In genomic region chr22:46006379-46007002, GRCh38 we compare ENCODE assay signal across 8 cellular contexts. TPM values are rescaled to one million over a fixed set of nuclear protein-coding genes. Genes with fewer than 3 reads are reported as not detected.
DNase-seq lines count a peak whose midpoint lies in the region; ATAC-seq and TF ChIP-seq lines count a peak whose summit lies in the region.

No MANE protein-coding gene starts in this region.

- no peaks in the 10 kb centered on the region for H3K9me3 Mint-ChIP-seq in activated naive CD8-positive, alpha-beta T cell treated with anti-CD3 and anti-CD28 coated beads, Interleukin-2, amount 50 U/mL, for 24 hours

- H3K27ac ChIP-seq in MM.1S (ENCODE audit: low read length) (no peak overlapping the region), thymus (ENCODE audit: low read depth) (peak overlapping the region; percentile 57)

- no peaks in the 10 kb centered on the region for H4K20me1 ChIP-seq in MM.1S (ENCODE audit: insufficient read depth, low read length)

- peak overlapping the region; percentile 69; the same call in 1 of the 2 replicates for H2AFZ ChIP-seq in MM.1S (ENCODE audit: low read length)

- no peaks in the 10 kb centered on the region for H3F3A ChIP-seq in MM.1S (ENCODE audit: insufficient read depth, low read length)

- H3K9me3 ChIP-seq in MM.1S (replicated peaks; ENCODE audit: insufficient read depth, low read length) (no peaks in the 10 kb centered on the region), thymus (ENCODE audit: control insufficient read depth) (no peaks in the 10 kb centered on the region)

- H3K4me3 ChIP-seq in MM.1S (ENCODE audit: low read length): peak overlapping the region; percentile 29; the same call in 1 of the 2 replicates
- H3K4me3 ChIP-seq in thymus (ENCODE audit: low read length): no peak overlapping the region

- 0 out of 2 replicates have a peak, but pooled peaks cover 4% of the 10 kb centered on the region for H3K4me1 ChIP-seq in MM.1S (ENCODE audit: low read length)
- no peaks in the 10 kb centered on the region for H3K4me1 ChIP-seq in thymus (ENCODE audit: control insufficient read depth, insufficient read depth, low read length)

- H3K36me3 Mint-ChIP-seq in activated naive CD8-positive, alpha-beta T cell treated with anti-CD3 and anti-CD28 coated beads, Interleukin-2, amount 50 U/mL, for 24 hours (ENCODE audit: low read depth): no peaks in the 10 kb centered on the region

- no peak overlapping the region for H3K4me3 Mint-ChIP-seq in activated naive CD8-positive, alpha-beta T cell treated with anti-CD3 and anti-CD28 coated beads, Interleukin-2, amount 50 U/mL, for 24 hours

- no peaks in the 10 kb centered on the region for H3K9me2 ChIP-seq in MM.1S (replicated peaks; ENCODE audit: insufficient read depth, low read length)

- peak overlapping the region; percentile 53 for H3K27ac Mint-ChIP-seq in activated naive CD8-positive, alpha-beta T cell treated with anti-CD3 and anti-CD28 coated beads, Interleukin-2, amount 50 U/mL, for 24 hours

- H3K27me3 Mint-ChIP-seq in activated naive CD8-positive, alpha-beta T cell treated with anti-CD3 and anti-CD28 coated beads, Interleukin-2, amount 50 U/mL, for 24 hours: no peaks in the 10 kb centered on the region

- H3K9ac ChIP-seq in MM.1S (ENCODE audit: low read length): no peak overlapping the region

- peak; percentile 97 for ATAC-seq in activated naive CD8-positive, alpha-beta T cell treated with anti-CD3 and anti-CD28 coated beads, Interleukin-2, amount 50 U/mL, for 24 hours
- ATAC-seq in Right ventricle myocardium superior (ENCODE audit: poor library complexity): peak; percentile 81
- ATAC-seq in HG02981 (IDR thresholded peaks at IDR 0.05; ENCODE audit: unreplicated experiment): no peak

- peak overlapping the region; percentile 65; the same call in 1 of the 2 replicates for H3K4me2 ChIP-seq in MM.1S (ENCODE audit: low read depth, low read length)

- WGBS in thymus: 52% methylated on average over 26 of the region's 26 CpGs

- TF ChIP-seq CTCF in MM.1S (IDR thresholded peaks at IDR 0.05; ENCODE audit: low read length): peak; percentile 92

- intact Hi-C loops in Right ventricle myocardium superior (cut with DNase I): loop anchor here (10.0 kb wide), 1 partner anchor 68 kb away; no protein-coding TSS in a partner anchor

- H3K4me1 Mint-ChIP-seq in activated naive CD8-positive, alpha-beta T cell treated with anti-CD3 and anti-CD28 coated beads, Interleukin-2, amount 50 U/mL, for 24 hours: peaks cover 27% of the 10 kb centered on the region

- H3K27me3 ChIP-seq in MM.1S (replicated peaks; ENCODE audit: insufficient read depth, low read length): peaks cover 29% of the 10 kb centered on the region
- H3K27me3 ChIP-seq in thymus (ENCODE audit: control insufficient read depth, insufficient read depth): no peaks in the 10 kb centered on the region

- DNase-seq in EH (ENCODE audit: low read depth) (peak; percentile 94), MM.1S (peak; percentile 70), T follicular helper cell (ENCODE audit: low read depth) (peak; percentile 80), Right ventricle myocardium superior (peak; percentile 96), pons (ENCODE audit: low spot score) (peak; percentile 89)
- DNase-seq in activated naive CD8-positive, alpha-beta T cell treated with anti-CD3 and anti-CD28 coated beads, Interleukin-2, amount 50 U/mL, for 24 hours: peak; percentile 95

- H3K79me2 ChIP-seq in MM.1S (ENCODE audit: low read length): no peaks in the 10 kb centered on the region

- H3K36me3 ChIP-seq in MM.1S (replicated peaks; ENCODE audit: insufficient read depth, low read length) (no peaks in the 10 kb centered on the region), thymus (ENCODE audit: control insufficient read depth, insufficient read depth) (no peaks in the 10 kb centered on the region)

RNA-seq across cellular contexts. Expression of gene WNT7B, which starts 29.5 kb away (rescaled TPM):
- total RNA-seq in Right ventricle myocardium superior: not detected
- polyA plus RNA-seq in thymus: 0.96 TPM
